Comparison of ENCODE assay signal across 1 cellular context in the genomic region with DNA sequence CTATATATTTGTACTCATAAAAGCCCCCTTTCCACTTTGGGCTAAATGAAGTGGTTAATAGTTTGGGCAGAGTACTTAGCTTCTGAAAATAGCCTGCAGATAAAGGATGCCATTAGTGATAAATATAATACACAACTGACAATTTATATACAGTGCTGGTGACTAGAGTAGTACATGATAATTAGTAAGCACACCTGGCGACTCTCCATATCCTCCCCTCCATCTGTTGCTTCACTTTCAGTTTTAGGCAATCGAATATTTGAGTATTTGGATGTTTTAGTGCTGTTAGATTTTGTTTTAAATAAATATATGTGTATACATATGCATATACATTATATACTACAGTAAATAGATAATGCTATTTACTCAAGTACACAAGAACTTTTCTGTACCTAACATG.
TF ChIP-seq lines count a peak whose summit lies in the region.

No MANE protein-coding gene starts in this region.

TF ChIP-seq in A549, 52 proteins besides CTCF, POLR2A, EP300 and RAD21 (continued from another document):
- TF ChIP-seq, protein P1, sequence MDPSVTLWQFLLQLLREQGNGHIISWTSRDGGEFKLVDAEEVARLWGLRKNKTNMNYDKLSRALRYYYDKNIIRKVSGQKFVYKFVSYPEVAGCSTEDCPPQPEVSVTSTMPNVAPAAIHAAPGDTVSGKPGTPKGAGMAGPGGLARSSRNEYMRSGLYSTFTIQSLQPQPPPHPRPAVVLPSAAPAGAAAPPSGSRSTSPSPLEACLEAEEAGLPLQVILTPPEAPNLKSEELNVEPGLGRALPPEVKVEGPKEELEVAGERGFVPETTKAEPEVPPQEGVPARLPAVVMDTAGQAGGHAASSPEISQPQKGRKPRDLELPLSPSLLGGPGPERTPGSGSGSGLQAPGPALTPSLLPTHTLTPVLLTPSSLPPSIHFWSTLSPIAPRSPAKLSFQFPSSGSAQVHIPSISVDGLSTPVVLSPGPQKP (IDR thresholded peaks at IDR 0.05; ENCODE audit: low read depth, low read length) = no peak
- TF ChIP-seq EHF (CRISPR knock-in tag; IDR thresholded peaks at IDR 0.05) (no peak), HDAC2 (IDR thresholded peaks at IDR 0.05) (no peak), HOXB5 (CRISPR knock-in tag; IDR thresholded peaks at IDR 0.05) (no peak), ZFP36 (IDR thresholded peaks at IDR 0.05; ENCODE audit: borderline replicate concordance, partially characterized antibody) (no peak), NR3C1 (IDR thresholded peaks at IDR 0.05) (no peak), HOXB13 (CRISPR knock-in tag; IDR thresholded peaks at IDR 0.05; ENCODE audit: low read depth) (no peak), ESRRA (IDR thresholded peaks at IDR 0.05; ENCODE audit: borderline replicate concordance, low read length) (no peak), RARB (CRISPR knock-in tag; IDR thresholded peaks at IDR 0.05) (no peak), MAFK (IDR thresholded peaks at IDR 0.05; ENCODE audit: partially characterized antibody) (no peak), PHF8 (IDR thresholded peaks at IDR 0.05; ENCODE audit: borderline replicate concordance, low read depth) (no peak), JUNB (IDR thresholded peaks at IDR 0.05) (no peak), ATOH8 (CRISPR knock-in tag; IDR thresholded peaks at IDR 0.05; ENCODE audit: low read depth) (no peak)
- TF ChIP-seq, protein P2, sequence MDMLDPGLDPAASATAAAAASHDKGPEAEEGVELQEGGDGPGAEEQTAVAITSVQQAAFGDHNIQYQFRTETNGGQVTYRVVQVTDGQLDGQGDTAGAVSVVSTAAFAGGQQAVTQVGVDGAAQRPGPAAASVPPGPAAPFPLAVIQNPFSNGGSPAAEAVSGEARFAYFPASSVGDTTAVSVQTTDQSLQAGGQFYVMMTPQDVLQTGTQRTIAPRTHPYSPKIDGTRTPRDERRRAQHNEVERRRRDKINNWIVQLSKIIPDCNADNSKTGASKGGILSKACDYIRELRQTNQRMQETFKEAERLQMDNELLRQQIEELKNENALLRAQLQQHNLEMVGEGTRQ (IDR thresholded peaks at IDR 0.05) = no peak
